ENCODE assay signal across 21 cellular contexts in the genomic region with DNA sequence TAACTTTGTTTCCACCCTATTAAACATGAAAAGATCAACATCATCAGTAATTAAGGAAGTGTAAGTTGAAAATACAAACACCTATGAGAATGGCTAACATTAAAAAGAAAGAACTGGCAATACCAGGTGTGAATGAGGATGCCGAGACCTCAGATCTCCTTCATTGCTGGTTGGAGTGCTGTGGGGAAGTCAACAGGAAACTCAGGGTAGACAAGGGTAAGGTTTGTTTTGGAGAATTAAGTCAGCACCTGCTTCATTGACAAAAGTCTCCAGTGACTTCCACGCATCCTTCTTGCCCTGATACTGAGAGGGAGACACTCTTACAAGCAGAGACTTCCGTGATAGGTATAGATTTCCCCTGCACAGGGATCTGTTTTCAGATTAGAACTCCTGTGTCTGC.
"Had no signal": no experiment of that assay in that cellular context is flagged by ENCODE, and none has a peak within 500 bp of the region (broad histone marks: within the 10 kb centered on the region; RNA-seq: fewer than 3 reads in every experiment).

No MANE protein-coding gene starts in this region.

- H3K27ac Mint-ChIP-seq: activated T-cell treated with anti-CD3 and anti-CD28 coated beads, Interleukin-2, amount 50 U/mL, for 24 hours; activated T-helper 17 cell treated with anti-CD3 and anti-CD28 coated beads, Interleukin-2, amount 50 U/mL, for 72 hours; brain; naive thymus-derived CD8-positive, alpha-beta T cell; neural progenitor cell had no signal

- H3K36me3 ChIP-seq: lower lobe of right lung, neural progenitor cell, spleen, thyroid gland, WERI-Rb-1 had no signal

- H3K27me3 ChIP-seq: heart right ventricle, neural progenitor cell, spleen, thyroid gland had no signal

- H3K4me3 ChIP-seq: heart right ventricle, lower lobe of right lung, neural progenitor cell, spleen, thyroid gland had no signal

- H3K27ac ChIP-seq: heart right ventricle, lower lobe of right lung, neural progenitor cell, spleen, thyroid gland, WERI-Rb-1 had no signal

- H3K4me1 ChIP-seq: lower lobe of right lung, neural progenitor cell, thyroid gland had no signal

- DNase-seq: activated CD4-positive, alpha-beta T cell treated with anti-CD3 and anti-CD28 coated beads for 1 hour; activated T-cell treated with anti-CD3 and anti-CD28 coated beads, Interleukin-2, amount 50 U/mL, for 24 hours; aorta; effector CD4-positive, alpha-beta T cell; erythroblast; foreskin fibroblast; heart right ventricle; islet precursor cell; lower lobe of right lung; naive thymus-derived CD8-positive, alpha-beta T cell; posterior cingulate gyrus; retina; spleen; stimulated activated CD4-positive, alpha-beta T cell treated with anti-CD3 and anti-CD28 coated beads, Interleukin-4, amount 100 ng/mL, for 1 hour; stimulated activated naive CD4-positive, alpha-beta T cell treated with Interleukin-2 at 50 U/mL for 16 hours; thyroid gland; WERI-Rb-1 had no signal

- H3K9ac ChIP-seq: neural progenitor cell had no signal

- H3K4me3 Mint-ChIP-seq: activated T-cell treated with anti-CD3 and anti-CD28 coated beads, Interleukin-2, amount 50 U/mL, for 24 hours; activated T-helper 17 cell treated with anti-CD3 and anti-CD28 coated beads, Interleukin-2, amount 50 U/mL, for 72 hours; brain; naive thymus-derived CD8-positive, alpha-beta T cell; neural progenitor cell had no signal

- H3K27me3 Mint-ChIP-seq: activated T-cell treated with anti-CD3 and anti-CD28 coated beads, Interleukin-2, amount 50 U/mL, for 24 hours; activated T-helper 17 cell treated with anti-CD3 and anti-CD28 coated beads, Interleukin-2, amount 50 U/mL, for 72 hours; brain; naive thymus-derived CD8-positive, alpha-beta T cell had no signal

- H3K9me3 Mint-ChIP-seq: activated T-cell treated with anti-CD3 and anti-CD28 coated beads, Interleukin-2, amount 50 U/mL, for 24 hours; activated T-helper 17 cell treated with anti-CD3 and anti-CD28 coated beads, Interleukin-2, amount 50 U/mL, for 72 hours; brain; naive thymus-derived CD8-positive, alpha-beta T cell; neural progenitor cell had no signal

- H3K36me3 Mint-ChIP-seq: activated naive CD4-positive, alpha-beta T cell treated with anti-CD3 and anti-CD28 coated beads, Interleukin-2, amount 50 U/mL, for 72 hours; brain; neural progenitor cell had no signal

- ATAC-seq: activated naive CD4-positive, alpha-beta T cell treated with anti-CD3 and anti-CD28 coated beads, Interleukin-2, amount 50 U/mL, for 72 hours; activated T-helper 17 cell treated with anti-CD3 and anti-CD28 coated beads, Interleukin-2, amount 50 U/mL, for 72 hours; heart right ventricle; lower lobe of right lung; naive thymus-derived CD8-positive, alpha-beta T cell had no signal

- H3K9me3 ChIP-seq: heart right ventricle, lower lobe of right lung, spleen, thyroid gland had no signal
